21 cellular contexts compared by ENCODE assay signal in the genomic region with DNA sequence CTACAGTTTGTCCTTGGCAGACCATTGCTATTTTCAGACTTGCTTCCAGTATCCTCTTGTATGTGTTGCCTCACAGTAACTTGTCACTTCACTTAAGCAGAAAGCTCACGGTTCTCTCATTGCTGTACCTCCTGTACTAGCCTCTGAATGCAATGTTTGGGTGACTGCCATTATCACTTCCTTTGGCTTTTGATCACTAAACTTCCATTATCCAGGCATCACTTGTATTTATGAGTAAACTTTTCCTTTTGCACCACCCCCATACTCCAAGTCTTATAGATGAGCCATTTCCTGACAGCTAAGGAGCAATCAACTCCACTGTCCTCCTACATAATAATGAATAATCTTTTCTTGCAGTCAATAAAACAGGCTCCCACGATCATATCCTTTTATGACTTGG.
A peak's percentile ranks its signal among the peaks of the same experiment; 100 is the strongest.
DNase-seq lines count a peak whose midpoint lies in the region; ATAC-seq and TF ChIP-seq lines count a peak whose summit lies in the region.
"Had no signal": no experiment of that assay in that cellular context is flagged by ENCODE, and none has a peak within 500 bp of the region (broad histone marks: within the 10 kb centered on the region; RNA-seq: fewer than 3 reads in every experiment).

No MANE protein-coding gene starts in this region.

- DNase-seq in AG10803 (ENCODE audit: low read depth) (peak; percentile 10), GM04503 (ENCODE audit: low read depth) (peak; percentile 9), RKO (ENCODE audit: low spot score) (peak; percentile 34), skeletal muscle cell (ENCODE audit: low read depth) (peak; percentile 8), H4 (ENCODE audit: low spot score) (no peak), NCI-H1092 treated with DMSO at 0.1 percent for 48 hours (lab: John Stamatoyannopoulos, UW) (no peak), prostate gland (ENCODE audit: low spot score) (no peak), heart left ventricle (no peak)
- DNase-seq: ACHN; BE2C; Caco-2; CD4-positive, CD25-positive, alpha-beta regulatory T cell; HFFc6; NCI-H1105; NCI-H2081 treated with DMSO at 0.1 percent for 48 hours; NCI-H2227 treated with DMSO at 0.1 percent for 48 hours; NCI-H510A treated with DMSO at 0.1 percent for 48 hours; NCI-H774; RPMI8226; SHP77 treated with DMSO at 0.1 percent for 48 hours; SK-N-SH had no signal

- H3K4me1 ChIP-seq in prostate gland (replicated peaks) = no peaks in the 10 kb centered on the region
- H3K4me1 ChIP-seq in heart left ventricle = no peaks in the 10 kb centered on the region
- H3K4me1 ChIP-seq: BE2C, Caco-2 had no signal

- WGBS in prostate gland = 59% methylated on average over 2 of the region's 2 CpGs
- WGBS in heart left ventricle, 4 donors = 35 to 48% (median 45%) methylated on average over 2 of the region's 2 CpGs

- H3K27me3 ChIP-seq in prostate gland (replicated peaks; ENCODE audit: insufficient read depth) (no peaks in the 10 kb centered on the region), heart left ventricle (peaks cover 0 to 5% (median 0%) of the 10 kb centered on the region in 9 donors)
- H3K27me3 ChIP-seq: BE2C had no signal

- no peak for ATAC-seq in heart left ventricle

- H3K27ac ChIP-seq in prostate gland = no peak overlapping the region
- no peak overlapping the region for H3K27ac ChIP-seq in heart left ventricle

- no peaks in the 10 kb centered on the region for H3K36me3 ChIP-seq in prostate gland
- no peaks in the 10 kb centered on the region for H3K36me3 ChIP-seq in heart left ventricle
- H3K36me3 ChIP-seq: BE2C had no signal

- TF ChIP-seq POLR2A in prostate gland (IDR thresholded peaks at IDR 0.05) (no peak), heart left ventricle (IDR thresholded peaks at IDR 0.05) (no peak)

- TF ChIP-seq CTCF in AG10803 (conservative IDR thresholded peaks at IDR 0.05; ENCODE audit: low read length) (no peak), prostate gland (IDR thresholded peaks at IDR 0.05) (no peak), heart left ventricle (IDR thresholded peaks at IDR 0.05) (no peak)

- H3K9me3 ChIP-seq in prostate gland (no peaks in the 10 kb centered on the region), heart left ventricle (no peaks in the 10 kb centered on the region)
- H3K9me3 ChIP-seq: BE2C, Caco-2, SK-N-SH had no signal

- H3K4me3 ChIP-seq in AG10803 (ENCODE audit: low read length) (no peak overlapping the region), skeletal muscle cell (ENCODE audit: low read depth, low read length) (no peak overlapping the region), prostate gland (no peak overlapping the region), heart left ventricle (no peak overlapping the region)

- intact Hi-C loops in prostate gland (cut with DNase I) = no loop called here
- intact Hi-C loops in heart left ventricle (cut with DNase I) = no loop called here

Comparison
In these comparisons a context has a peak if more than half of its experiments do, and no peak if none do; other contexts are left out.
1. DNase-seq: peak in AG10803 (single experiment), GM04503 (single experiment), RKO (single experiment) and skeletal muscle cell (single experiment); none in H4 (single experiment), NCI-H1092 treated with DMSO at 0.1 percent for 48 hours (single experiment), prostate gland (single experiment) and heart left ventricle (0 of 5).